10 cellular contexts compared by ENCODE assay signal in the genomic region with DNA sequence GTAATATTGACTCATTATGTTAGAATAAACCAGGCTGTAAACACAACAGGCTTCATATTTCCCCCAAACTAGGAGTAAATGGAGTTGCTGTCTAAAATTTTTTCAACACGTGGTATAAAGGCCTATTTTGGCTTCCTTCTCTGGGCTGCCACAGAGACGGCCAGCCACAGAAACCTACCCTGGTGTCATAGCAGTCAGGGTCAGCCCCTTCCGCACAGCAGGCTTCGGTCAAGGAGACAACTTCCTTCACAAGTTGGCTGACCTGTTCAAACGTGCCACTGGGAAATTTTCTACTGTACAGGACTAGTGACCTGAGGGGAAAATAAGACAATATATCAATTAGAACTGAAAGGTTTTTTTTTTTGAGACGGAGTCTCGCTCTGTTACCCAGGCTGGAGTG. TPM values are rescaled to one million over a fixed set of nuclear protein-coding genes. Genes with fewer than 3 reads are reported as not detected.
"Had no signal": no experiment of that assay in that cellular context is flagged by ENCODE, and none has a peak within 500 bp of the region (broad histone marks: within the 10 kb centered on the region; RNA-seq: fewer than 3 reads in every experiment).

No MANE protein-coding gene starts in this region.

- ATAC-seq: K562 had no signal

- H2AFZ ChIP-seq: GM23248 had no signal

- DNase-seq: GM23248, GOT3, H9, HCEC 1CT, IMR-90, KG1 had no signal

- FAIRE-seq: H54, K562 had no signal

- H3K27ac ChIP-seq: GM23248, HL-60 had no signal

- H3K9ac ChIP-seq: GM23248 had no signal

- H3K4me3 ChIP-seq: GM23248, K562 had no signal

RNA-seq across cellular contexts. Expression of a gene that starts 15.8 kb away (rescaled TPM):
- total RNA-seq: GM23248, H9, HT1080, IMR-90 had no signal
- polyA plus RNA-seq: GM23248, IMR-90, K562 had no signal
